23 cellular contexts compared by ENCODE assay signal in genomic region chr3:129648331-129648730, GRCh38.
"Had no signal": no experiment of that assay in that cellular context is flagged by ENCODE, and none has a peak within 500 bp of the region (broad histone marks: within the 10 kb centered on the region; RNA-seq: fewer than 3 reads in every experiment).

No MANE protein-coding gene starts in this region.

- H3K36me3 ChIP-seq: transverse colon had no signal

- H3K27ac ChIP-seq: coronary artery, foreskin keratinocyte, hepatocyte, neutrophil, psoas muscle, sigmoid colon, skin epidermis, testis, transverse colon had no signal

- H3K27me3 Mint-ChIP-seq: stimulated activated naive B cell treated with anti-CD40 and anti-IgM and Interleukin-4, amounts not matched to agents 10 μg/mL and 1 μg/mL and 100 μg/mL, for 72 hours; stimulated activated naive CD8-positive, alpha-beta T cell treated with anti-CD3 and anti-CD28 coated beads, Interleukin-15, amount 100 ng/mL, for 72 hours had no signal

- H3K27me3 ChIP-seq: foreskin keratinocyte, hepatocyte, neutrophil, sigmoid colon, testis, transverse colon had no signal

- DNase-seq: effector CD4-positive, alpha-beta T cell; endodermal cell; erythroblast; foreskin keratinocyte; head of caudate nucleus; kidney; left cardiac atrium; left ventricle myocardium superior; naive thymus-derived CD4-positive, alpha-beta T cell; nephron progenitor cell; psoas muscle; sigmoid colon; stimulated activated CD4-positive, alpha-beta T cell treated with anti-CD3 and anti-CD28 coated beads, Interleukin-2, amount 100 ng/mL, for 24 hours; stimulated activated CD4-positive, alpha-beta T cell treated with anti-CD3 and anti-CD28 coated beads, Interleukin-4, amount 100 ng/mL, for 4 hours; stimulated activated naive B cell treated with anti-CD40 and anti-IgM and Interleukin-4, amounts not matched to agents 10 μg/mL and 1 μg/mL and 100 μg/mL, for 72 hours; stimulated activated naive CD8-positive, alpha-beta T cell treated with anti-CD3 and anti-CD28 coated beads, Interleukin-15, amount 100 ng/mL, for 72 hours; testis; transverse colon had no signal

- H3K4me3 Mint-ChIP-seq: endodermal cell; naive thymus-derived CD4-positive, alpha-beta T cell; nephron progenitor cell; stimulated activated naive B cell treated with anti-CD40 and anti-IgM and Interleukin-4, amounts not matched to agents 10 μg/mL and 1 μg/mL and 100 μg/mL, for 72 hours; stimulated activated naive CD8-positive, alpha-beta T cell treated with anti-CD3 and anti-CD28 coated beads, Interleukin-15, amount 100 ng/mL, for 72 hours had no signal

- FAIRE-seq: endothelial cell of umbilical vein, kidney had no signal

- H3K27ac Mint-ChIP-seq: endodermal cell; naive thymus-derived CD4-positive, alpha-beta T cell; nephron progenitor cell; stimulated activated naive B cell treated with anti-CD40 and anti-IgM and Interleukin-4, amounts not matched to agents 10 μg/mL and 1 μg/mL and 100 μg/mL, for 72 hours; stimulated activated naive CD8-positive, alpha-beta T cell treated with anti-CD3 and anti-CD28 coated beads, Interleukin-15, amount 100 ng/mL, for 72 hours had no signal

- H3K4me1 Mint-ChIP-seq: stimulated activated naive CD8-positive, alpha-beta T cell treated with anti-CD3 and anti-CD28 coated beads, Interleukin-15, amount 100 ng/mL, for 72 hours had no signal

- H3K9me3 ChIP-seq: neutrophil, psoas muscle, sigmoid colon, testis, transverse colon had no signal

- H3K9me3 Mint-ChIP-seq: naive thymus-derived CD4-positive, alpha-beta T cell; nephron progenitor cell; stimulated activated naive B cell treated with anti-CD40 and anti-IgM and Interleukin-4, amounts not matched to agents 10 μg/mL and 1 μg/mL and 100 μg/mL, for 72 hours; stimulated activated naive CD8-positive, alpha-beta T cell treated with anti-CD3 and anti-CD28 coated beads, Interleukin-15, amount 100 ng/mL, for 72 hours had no signal

- H3K4me2 ChIP-seq: hepatocyte had no signal

- ATAC-seq: foreskin keratinocyte; left cardiac atrium; left ventricle myocardium superior; naive thymus-derived CD4-positive, alpha-beta T cell; psoas muscle; stimulated activated naive B cell treated with anti-CD40 and anti-IgM and Interleukin-4, amounts not matched to agents 10 μg/mL and 1 μg/mL and 100 μg/mL, for 72 hours; stimulated activated naive CD8-positive, alpha-beta T cell treated with anti-CD3 and anti-CD28 coated beads, Interleukin-15, amount 100 ng/mL, for 72 hours had no signal

- H3K4me3 ChIP-seq: coronary artery, hepatocyte, psoas muscle, sigmoid colon, skin epidermis, testis, transverse colon had no signal
